Comparison of ENCODE assay signal across 24 cellular contexts in the genomic region with DNA sequence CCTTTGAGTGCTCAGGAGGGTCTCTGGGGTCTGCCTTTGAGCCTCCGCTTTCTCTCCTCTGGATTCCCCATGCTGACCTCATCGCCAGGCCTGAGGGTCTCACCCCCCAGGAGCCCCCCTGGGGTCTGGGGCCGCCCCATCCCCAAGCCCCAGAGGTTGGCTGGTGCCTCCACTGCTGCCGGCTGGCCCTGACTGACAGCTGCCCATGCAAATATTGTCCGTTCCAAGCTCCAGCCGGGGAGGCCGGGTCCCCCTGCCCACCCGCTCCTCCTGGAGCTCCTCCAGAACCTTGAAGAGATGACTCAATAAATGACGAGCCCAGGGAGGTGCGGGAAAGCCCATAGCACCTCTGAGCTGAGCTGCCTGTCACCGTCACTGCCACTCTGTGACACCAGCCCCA.
"Had no signal": no experiment of that assay in that cellular context is flagged by ENCODE, and none has a peak within 500 bp of the region (broad histone marks: within the 10 kb centered on the region; RNA-seq: fewer than 3 reads in every experiment).

No MANE protein-coding gene starts in this region.

- H3K4me1 ChIP-seq: parathyroid adenoma, psoas muscle, right lobe of liver, suprapubic skin, testis, tibial artery, transverse colon, upper lobe of right lung, uterus had no signal

- H3K27ac ChIP-seq: ovary, parathyroid adenoma, psoas muscle, right lobe of liver, sigmoid colon, suprapubic skin, testis, tibial artery, transverse colon, upper lobe of right lung, uterus had no signal

- H3K27me3 ChIP-seq: ovary, right lobe of liver, testis, upper lobe of right lung, uterus had no signal

- H3K36me3 ChIP-seq: ovary, right lobe of liver, suprapubic skin, tibial artery, transverse colon, upper lobe of right lung, uterus had no signal

- H2AFZ ChIP-seq: parathyroid adenoma had no signal

- H3K4me3 ChIP-seq: ovary, psoas muscle, right lobe of liver, sigmoid colon, suprapubic skin, testis, tibial artery, transverse colon, upper lobe of right lung, uterus had no signal

- H3K9ac ChIP-seq: parathyroid adenoma had no signal

- H3K9me3 ChIP-seq: ovary, right lobe of liver, sigmoid colon, suprapubic skin, testis, tibial artery, transverse colon, upper lobe of right lung, uterus had no signal

- DNase-seq: naive thymus-derived CD8-positive, alpha-beta T cell; nephron progenitor cell; occipital lobe; ovary; posterior cingulate gyrus; psoas muscle; right cardiac atrium; right lobe of liver; sigmoid colon; small intestine; stimulated activated CD4-positive, alpha-beta T cell treated with anti-CD3 and anti-CD28 coated beads, Interleukin-15, amount 100 ng/mL, for 24 hours; stimulated activated CD4-positive, alpha-beta T cell treated with anti-CD3 and anti-CD28 coated beads, Interleukin-2, amount 100 ng/mL, for 24 hours; stimulated activated CD4-positive, alpha-beta T cell treated with anti-CD3 and anti-CD28 coated beads, Interleukin-2, amount 100 ng/mL, for 48 hours; stimulated activated CD4-positive, alpha-beta T cell treated with anti-CD3 and anti-CD28 coated beads, Interleukin-4, amount 100 ng/mL, for 24 hours; stimulated activated naive CD4-positive, alpha-beta T cell; stimulated activated naive CD8-positive, alpha-beta T cell treated with anti-CD3 and anti-CD28 coated beads, Interleukin-15, amount 100 ng/mL, for 72 hours; stimulated activated naive CD8-positive, alpha-beta T cell treated with anti-CD3 and anti-CD28 coated beads, Interleukin-15, Interleukin-2, amounts not matched to agents 100 U/mL and 50 U/mL, for 24 hours; testis; tibial artery; transverse colon; upper lobe of right lung; uterus had no signal
